34 cellular contexts compared by ENCODE assay signal in the genomic region with DNA sequence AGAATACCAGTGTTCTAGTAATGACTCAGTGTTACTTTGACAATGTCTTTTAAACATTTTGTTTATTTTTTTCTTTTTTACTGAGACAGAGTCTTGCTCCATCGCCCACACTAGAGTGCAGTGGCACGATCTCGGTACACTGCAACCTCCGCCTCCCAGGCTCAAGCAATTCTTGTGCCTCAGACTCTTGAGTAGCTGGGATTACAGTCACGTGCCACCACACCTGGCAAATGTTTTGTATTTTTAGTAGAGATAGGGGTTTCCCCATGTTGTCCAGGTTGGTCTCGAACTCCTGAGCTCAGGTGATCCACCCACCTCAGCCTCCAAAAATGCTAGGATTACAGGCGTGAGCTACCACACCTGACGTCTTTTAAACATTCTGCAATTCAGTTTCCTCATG.
"Had no signal": no experiment of that assay in that cellular context is flagged by ENCODE, and none has a peak within 500 bp of the region (broad histone marks: within the 10 kb centered on the region; RNA-seq: fewer than 3 reads in every experiment).

No MANE protein-coding gene starts in this region.

- H3K27ac ChIP-seq: brain microvascular endothelial cell, PC-9, RWPE1, WERI-Rb-1 had no signal

- DNase-seq: activated CD4-positive, alpha-beta memory T cell treated with anti-CD3 and anti-CD28 coated beads, Interleukin-2, amount 10 ng/mL, durations not matched to agents 7 days and 5 days; activated CD4-positive, alpha-beta T cell treated with anti-CD3 and anti-CD28 coated beads for 1 hour; activated CD4-positive, alpha-beta T cell treated with anti-CD3 and anti-CD28 coated beads for 48 hours; activated CD4-positive, CD25-positive, alpha-beta regulatory T cell; activated CD8-positive, alpha-beta memory T cell treated with anti-CD3 and anti-CD28 coated beads for 24 hours; activated CD8-positive, alpha-beta memory T cell treated with anti-CD3 and anti-CD28 coated beads, Interleukin-2, amount 10 ng/mL, durations not matched to agents 7 days and 5 days; activated CD8-positive, alpha-beta memory T cell treated with anti-CD3 and anti-CD28 coated beads, Interleukin-2, amount 50 U/mL, for 48 hours; activated gamma-delta T cell; activated naive CD4-positive, alpha-beta T cell treated with Interleukin-2 at 50 U/mL for 16 hours; activated naive CD8-positive, alpha-beta T cell treated with anti-CD3 and anti-CD28 coated beads, Interleukin-2, amount 50 U/mL, for 24 hours; aorta; brain microvascular endothelial cell; central memory CD4-positive, alpha-beta T cell; Karpas-422; NCI-H1048; NCI-H1105 treated with DMSO at 0.1 percent for 48 hours; NCI-H1436; NCI-H1694; NCI-H1930; NCI-H2081 treated with DMSO at 0.1 percent for 48 hours; NCI-H510A; NCI-H526; NCI-H748 treated with DMSO at 0.1 percent for 48 hours; NK-92 treated with Interleukin-12 subunit alpha and Interleukin-12 subunit beta, amount 100 ng/mL, for 24 hours; PC-9; SIG-M5; SW 1271; T-helper 1 cell; T-helper 9 cell; WERI-Rb-1 had no signal

- H3K27me3 Mint-ChIP-seq: activated CD4-positive, alpha-beta memory T cell treated with anti-CD3 and anti-CD28 coated beads, Interleukin-2, amount 10 ng/mL, durations not matched to agents 7 days and 5 days; activated CD8-positive, alpha-beta memory T cell treated with anti-CD3 and anti-CD28 coated beads, Interleukin-2, amount 10 ng/mL, durations not matched to agents 7 days and 5 days; activated naive CD4-positive, alpha-beta T cell treated with anti-CD3 and anti-CD28 coated beads, Interleukin-2, amount 50 U/mL, for 24 hours; activated naive CD8-positive, alpha-beta T cell treated with anti-CD3 and anti-CD28 coated beads, Interleukin-2, amount 50 U/mL, for 24 hours had no signal

- H3K4me3 ChIP-seq: PC-9 had no signal

- ATAC-seq: activated CD8-positive, alpha-beta memory T cell treated with anti-CD3 and anti-CD28 coated beads, Interleukin-2, amount 10 ng/mL, durations not matched to agents 7 days and 5 days; activated naive CD8-positive, alpha-beta T cell treated with anti-CD3 and anti-CD28 coated beads, Interleukin-2, amount 50 U/mL, for 24 hours; Right ventricle myocardium inferior had no signal

- H2AFZ ChIP-seq: PC-9 had no signal

- H3K27me3 ChIP-seq: brain microvascular endothelial cell had no signal

- H3K4me2 ChIP-seq: PC-9 had no signal

- H3K4me1 Mint-ChIP-seq: activated naive CD8-positive, alpha-beta T cell treated with anti-CD3 and anti-CD28 coated beads, Interleukin-2, amount 50 U/mL, for 24 hours had no signal

- H3K9me3 Mint-ChIP-seq: activated CD4-positive, alpha-beta memory T cell treated with anti-CD3 and anti-CD28 coated beads, Interleukin-2, amount 10 ng/mL, durations not matched to agents 7 days and 5 days; activated naive CD4-positive, alpha-beta T cell treated with anti-CD3 and anti-CD28 coated beads, Interleukin-2, amount 50 U/mL, for 24 hours; activated naive CD8-positive, alpha-beta T cell treated with anti-CD3 and anti-CD28 coated beads, Interleukin-2, amount 50 U/mL, for 24 hours; activated T-helper 2 cell treated with anti-CD3 and anti-CD28 coated beads, Interferon-gamma antibody, Interleukin-2, Interleukin-4, amounts not matched to agents 10 μg/mL and 5 μg/mL and 100 μg/mL, durations not matched to agents 14 hours and 24 hours and 36 hours had no signal

- H3K4me3 Mint-ChIP-seq: activated CD4-positive, alpha-beta memory T cell treated with anti-CD3 and anti-CD28 coated beads, Interleukin-2, amount 10 ng/mL, durations not matched to agents 7 days and 5 days; activated CD8-positive, alpha-beta memory T cell treated with anti-CD3 and anti-CD28 coated beads, Interleukin-2, amount 10 ng/mL, durations not matched to agents 7 days and 5 days; activated naive CD4-positive, alpha-beta T cell treated with anti-CD3 and anti-CD28 coated beads, Interleukin-2, amount 50 U/mL, for 24 hours; activated naive CD8-positive, alpha-beta T cell treated with anti-CD3 and anti-CD28 coated beads, Interleukin-2, amount 50 U/mL, for 24 hours had no signal

- H3K27ac Mint-ChIP-seq: activated CD4-positive, alpha-beta memory T cell treated with anti-CD3 and anti-CD28 coated beads, Interleukin-2, amount 10 ng/mL, durations not matched to agents 7 days and 5 days; activated CD8-positive, alpha-beta memory T cell treated with anti-CD3 and anti-CD28 coated beads, Interleukin-2, amount 10 ng/mL, durations not matched to agents 7 days and 5 days; activated naive CD4-positive, alpha-beta T cell treated with anti-CD3 and anti-CD28 coated beads, Interleukin-2, amount 50 U/mL, for 24 hours; activated naive CD8-positive, alpha-beta T cell treated with anti-CD3 and anti-CD28 coated beads, Interleukin-2, amount 50 U/mL, for 24 hours; activated T-helper 2 cell treated with anti-CD3 and anti-CD28 coated beads, Interferon-gamma antibody, Interleukin-2, Interleukin-4, amounts not matched to agents 10 μg/mL and 5 μg/mL and 100 μg/mL, durations not matched to agents 14 hours and 24 hours and 36 hours had no signal
